Comparison of ENCODE assay signal across 15 cellular contexts in the genomic region with DNA sequence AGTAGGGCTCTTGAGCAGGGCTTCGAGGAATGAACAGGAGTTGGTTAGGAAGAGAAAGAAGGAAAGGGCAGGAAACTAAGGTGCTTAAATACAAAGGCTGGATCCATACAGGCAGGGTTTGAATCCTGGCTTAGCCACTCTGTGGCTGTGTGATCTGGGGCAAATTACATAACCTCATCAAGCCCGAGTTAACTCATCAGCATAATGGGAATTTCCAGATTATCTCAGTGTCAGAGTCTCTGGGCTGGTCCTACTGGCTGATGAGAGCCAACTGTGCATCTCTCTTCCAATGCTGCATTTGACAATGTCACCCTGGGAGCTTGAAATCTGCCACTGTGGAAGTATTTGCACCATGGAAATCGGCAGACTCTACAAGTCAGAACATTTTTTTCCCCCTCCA.
DNase-seq lines count a peak whose midpoint lies in the region; ATAC-seq and TF ChIP-seq lines count a peak whose summit lies in the region.
"Had no signal": no experiment of that assay in that cellular context is flagged by ENCODE, and none has a peak within 500 bp of the region (broad histone marks: within the 10 kb centered on the region; RNA-seq: fewer than 3 reads in every experiment).

No MANE protein-coding gene starts in this region.

- H3K9ac ChIP-seq in mesendoderm (ENCODE audit: low read length): no peak overlapping the region

- H2BK5ac ChIP-seq in mesendoderm (ENCODE audit: low read length): no peak overlapping the region

- H3K4me1 Mint-ChIP-seq in GM23338: peaks cover 7% of the 10 kb centered on the region; the same call in 2 of the 3 replicates

- H3K23ac ChIP-seq in mesendoderm (ENCODE audit: low read length): no peak overlapping the region

- no peak overlapping the region for H4K8ac ChIP-seq in mesendoderm (ENCODE audit: low read depth, low read length)

- no peak for TF ChIP-seq POLR2A in erythroblast (IDR thresholded peaks at IDR 0.05; ENCODE audit: low read length)

- H2BK15ac ChIP-seq in mesendoderm (replicated peaks; ENCODE audit: low read depth): no peak overlapping the region

- no peaks in the 10 kb centered on the region for H4K20me1 ChIP-seq in GM23338 (replicated peaks; ENCODE audit: insufficient read depth)

- TF ChIP-seq CTCF in GM12865 (IDR thresholded peaks at IDR 0.05; ENCODE audit: insufficient read depth, low read depth, low read length, missing control alignments): no peak
- TF ChIP-seq CTCF in GM23338 (conservative IDR thresholded peaks at IDR 0.05; ENCODE audit: low read depth in 2 of 2): no peak
- TF ChIP-seq CTCF in WERI-Rb-1 (IDR thresholded peaks at IDR 0.05; ENCODE audit: low read depth, low read length): no peak

- H3F3A ChIP-seq in GM23338 (replicated peaks; ENCODE audit: low read depth): 0 out of 2 replicates have a peak, but pooled peaks cover 2% of the 10 kb centered on the region

- H3K4ac ChIP-seq in mesendoderm (ENCODE audit: low read depth, low read length): no peak overlapping the region

- no peak overlapping the region for H2BK120ac ChIP-seq in mesendoderm (ENCODE audit: low read depth, low read length)

- H3K36me3 ChIP-seq in GM23338 (ENCODE audit: insufficient read depth) (no peaks in the 10 kb centered on the region), WERI-Rb-1 (no peaks in the 10 kb centered on the region), mesendoderm (ENCODE audit: control insufficient read depth, insufficient read depth, low read length) (no peaks in the 10 kb centered on the region)
- H3K36me3 ChIP-seq: BE2C, HAP-1, Peyer's patch had no signal

- no peak overlapping the region for H4K5ac ChIP-seq in mesendoderm (ENCODE audit: low read length)

- H3K27me3 ChIP-seq in GM23338 (ENCODE audit: insufficient read depth): no peaks in the 10 kb centered on the region
- no peaks in the 10 kb centered on the region for H3K27me3 ChIP-seq in WERI-Rb-1 (ENCODE audit: insufficient read depth, low read depth, severe bottlenecking)
- no peaks in the 10 kb centered on the region for H3K27me3 ChIP-seq in mesendoderm (ENCODE audit: insufficient read depth, low read length, poor library complexity)
- H3K27me3 ChIP-seq: BE2C, Peyer's patch had no signal

- DNase-seq in GM12865 (ENCODE audit: low read depth) (peak; percentile 41), GM23338 (ENCODE audit: low spot score) (no peak), WERI-Rb-1 (peak; percentile 28), mesendoderm (no peak), MV-4-11 (lab: John Stamatoyannopoulos, UW) (no peak), NCI-H774 (lab: John Stamatoyannopoulos, UW) (no peak), erythroblast (lab: John Stamatoyannopoulos, UW) (no peak)
- DNase-seq: BE2C, EL, IMR-90, NCI-H1694 treated with DMSO at 0.1 percent for 48 hours, NCI-H446 treated with DMSO at 0.1 percent for 48 hours, NCI-H526 treated with DMSO at 0.1 percent for 48 hours, Peyer's patch had no signal

- H3K27ac ChIP-seq in GM23338 (ENCODE audit: low read depth): no peak overlapping the region
- no peak overlapping the region for H3K27ac ChIP-seq in WERI-Rb-1
- H3K27ac ChIP-seq in mesendoderm (ENCODE audit: low read depth, low read length): no peak overlapping the region
- H3K27ac ChIP-seq: Peyer's patch had no signal

- H3K36me3 Mint-ChIP-seq in GM23338 (ENCODE audit: low read depth): peaks cover 4% of the 10 kb centered on the region; the same call in 2 of the 3 replicates

- H3K9me2 ChIP-seq in GM23338 (ENCODE audit: insufficient read depth): no peaks in the 10 kb centered on the region

- no peak overlapping the region for H3K56ac ChIP-seq in mesendoderm (ENCODE audit: low read length)

- peaks cover 4% of the 10 kb centered on the region; the same call in 1 of the 3 replicates for H3K9me3 Mint-ChIP-seq in GM23338

- H2AFZ ChIP-seq in GM23338: 0 out of 2 replicates have a peak overlapping the region, but pooled peaks have one; percentile 23

- H3K79me2 ChIP-seq in GM23338 (replicated peaks; ENCODE audit: insufficient read depth) (no peaks in the 10 kb centered on the region), mesendoderm (ENCODE audit: control insufficient read depth, insufficient read depth, low read length) (no peaks in the 10 kb centered on the region)

- no peak for ATAC-seq in GM23338

- H3K4me1 ChIP-seq in GM23338 (ENCODE audit: insufficient read depth) (no peaks in the 10 kb centered on the region), mesendoderm (ENCODE audit: control insufficient read depth, low read depth, low read length) (no peaks in the 10 kb centered on the region)
- H3K4me1 ChIP-seq: BE2C, HAP-1, Peyer's patch had no signal

- WGBS in mesendoderm (ENCODE audit: extremely low coverage, insufficient coverage, low lambda C conversion rate): no CpG with 5 or more reads among the region's 3 CpGs

- H3K18ac ChIP-seq in mesendoderm (ENCODE audit: low read length): no peak overlapping the region

- H3K4me3 ChIP-seq in GM12865 (ENCODE audit: low read depth, low read length): no peak overlapping the region
- H3K4me3 ChIP-seq in GM23338: no peak overlapping the region
- H3K4me3 ChIP-seq in WERI-Rb-1 (ENCODE audit: low read depth, low read length): no peak overlapping the region
- H3K4me3 ChIP-seq in mesendoderm (ENCODE audit: low read length): no peak overlapping the region
- H3K4me3 ChIP-seq: HAP-1, Peyer's patch had no signal

- H3K4me3 Mint-ChIP-seq in GM23338: no peak overlapping the region

- H3K4me2 ChIP-seq in GM23338: no peak overlapping the region
- H3K4me2 ChIP-seq in mesendoderm (ENCODE audit: low read length): no peak overlapping the region

- peak overlapping the region; percentile 44 for H2AK5ac ChIP-seq in mesendoderm (ENCODE audit: low read length)

- H3K27ac Mint-ChIP-seq in GM23338: no peak overlapping the region

- H3K27me3 Mint-ChIP-seq in GM23338 (ENCODE audit: insufficient read depth, low read depth, poor library complexity): peaks cover 8% of the 10 kb centered on the region

- no peaks in the 10 kb centered on the region for H3K79me1 ChIP-seq in mesendoderm (ENCODE audit: low read length)

- H3K9me3 ChIP-seq in WERI-Rb-1 (ENCODE audit: severe bottlenecking): no peaks in the 10 kb centered on the region
- H3K9me3 ChIP-seq: BE2C, HAP-1, Peyer's patch had no signal

TF ChIP-seq in GM23338, 12 proteins besides CTCF, POLR2A, EP300 and RAD21:
- TF ChIP-seq JUNB (IDR thresholded peaks at IDR 0.05; ENCODE audit: unreplicated experiment) (no peak), POLR2AphosphoS5 (IDR thresholded peaks at IDR 0.05; ENCODE audit: low read depth) (no peak), EZH2phosphoT487 (IDR thresholded peaks at IDR 0.05; ENCODE audit: unreplicated experiment) (no peak)
- TF ChIP-seq, protein P1, sequence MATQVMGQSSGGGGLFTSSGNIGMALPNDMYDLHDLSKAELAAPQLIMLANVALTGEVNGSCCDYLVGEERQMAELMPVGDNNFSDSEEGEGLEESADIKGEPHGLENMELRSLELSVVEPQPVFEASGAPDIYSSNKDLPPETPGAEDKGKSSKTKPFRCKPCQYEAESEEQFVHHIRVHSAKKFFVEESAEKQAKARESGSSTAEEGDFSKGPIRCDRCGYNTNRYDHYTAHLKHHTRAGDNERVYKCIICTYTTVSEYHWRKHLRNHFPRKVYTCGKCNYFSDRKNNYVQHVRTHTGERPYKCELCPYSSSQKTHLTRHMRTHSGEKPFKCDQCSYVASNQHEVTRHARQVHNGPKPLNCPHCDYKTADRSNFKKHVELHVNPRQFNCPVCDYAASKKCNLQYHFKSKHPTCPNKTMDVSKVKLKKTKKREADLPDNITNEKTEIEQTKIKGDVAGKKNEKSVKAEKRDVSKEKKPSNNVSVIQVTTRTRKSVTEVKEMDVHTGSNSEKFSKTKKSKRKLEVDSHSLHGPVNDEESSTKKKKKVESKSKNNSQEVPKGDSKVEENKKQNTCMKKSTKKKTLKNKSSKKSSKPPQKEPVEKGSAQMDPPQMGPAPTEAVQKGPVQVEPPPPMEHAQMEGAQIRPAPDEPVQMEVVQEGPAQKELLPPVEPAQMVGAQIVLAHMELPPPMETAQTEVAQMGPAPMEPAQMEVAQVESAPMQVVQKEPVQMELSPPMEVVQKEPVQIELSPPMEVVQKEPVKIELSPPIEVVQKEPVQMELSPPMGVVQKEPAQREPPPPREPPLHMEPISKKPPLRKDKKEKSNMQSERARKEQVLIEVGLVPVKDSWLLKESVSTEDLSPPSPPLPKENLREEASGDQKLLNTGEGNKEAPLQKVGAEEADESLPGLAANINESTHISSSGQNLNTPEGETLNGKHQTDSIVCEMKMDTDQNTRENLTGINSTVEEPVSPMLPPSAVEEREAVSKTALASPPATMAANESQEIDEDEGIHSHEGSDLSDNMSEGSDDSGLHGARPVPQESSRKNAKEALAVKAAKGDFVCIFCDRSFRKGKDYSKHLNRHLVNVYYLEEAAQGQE (IDR thresholded peaks at IDR 0.05; ENCODE audit: unreplicated experiment): no peak
- TF ChIP-seq, protein P2, sequence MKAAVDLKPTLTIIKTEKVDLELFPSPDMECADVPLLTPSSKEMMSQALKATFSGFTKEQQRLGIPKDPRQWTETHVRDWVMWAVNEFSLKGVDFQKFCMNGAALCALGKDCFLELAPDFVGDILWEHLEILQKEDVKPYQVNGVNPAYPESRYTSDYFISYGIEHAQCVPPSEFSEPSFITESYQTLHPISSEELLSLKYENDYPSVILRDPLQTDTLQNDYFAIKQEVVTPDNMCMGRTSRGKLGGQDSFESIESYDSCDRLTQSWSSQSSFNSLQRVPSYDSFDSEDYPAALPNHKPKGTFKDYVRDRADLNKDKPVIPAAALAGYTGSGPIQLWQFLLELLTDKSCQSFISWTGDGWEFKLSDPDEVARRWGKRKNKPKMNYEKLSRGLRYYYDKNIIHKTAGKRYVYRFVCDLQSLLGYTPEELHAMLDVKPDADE (IDR thresholded peaks at IDR 0.05): no peak
TF ChIP-seq in GM23338: peak in this region for 0.

Comparison
In these comparisons a context has a peak if more than half of its experiments do, and no peak if none do; other contexts are left out.
1. DNase-seq: peak in GM12865 (single experiment) and WERI-Rb-1 (single experiment); none in GM23338 (single experiment), mesendoderm (single experiment), MV-4-11 (single experiment), NCI-H774 (single experiment) and erythroblast (0 of 2).